22 cellular contexts compared by ENCODE assay signal in genomic region chr7:149778696-149779501, GRCh38. TPM values are rescaled to one million over a fixed set of nuclear protein-coding genes. Genes with fewer than 3 reads are reported as not detected.
DNase-seq lines count a peak whose midpoint lies in the region; ATAC-seq and TF ChIP-seq lines count a peak whose summit lies in the region.
"Had no signal": no experiment of that assay in that cellular context is flagged by ENCODE, and none has a peak within 500 bp of the region (broad histone marks: within the 10 kb centered on the region; RNA-seq: fewer than 3 reads in every experiment).

No MANE protein-coding gene starts in this region.

- TF ChIP-seq CTCF in right atrium auricular region (IDR thresholded peaks at IDR 0.05) (no peak), endothelial cell (IDR thresholded peaks at IDR 0.05; ENCODE audit: unreplicated experiment) (no peak), nephron progenitor cell (IDR thresholded peaks at IDR 0.05) (no peak), upper lobe of right lung (IDR thresholded peaks at IDR 0.05) (no peak)

- no peaks in the 10 kb centered on the region for H3K9me3 Mint-ChIP-seq in endothelial cell (ENCODE audit: unreplicated experiment)
- H3K9me3 Mint-ChIP-seq in nephron progenitor cell: no peaks in the 10 kb centered on the region
- H3K9me3 Mint-ChIP-seq: CD8-positive, alpha-beta T cell had no signal

- no peak overlapping the region for H3K4me3 Mint-ChIP-seq in endothelial cell (ENCODE audit: unreplicated experiment)
- no peak overlapping the region for H3K4me3 Mint-ChIP-seq in nephron progenitor cell
- H3K4me3 Mint-ChIP-seq: CD8-positive, alpha-beta T cell had no signal

- H3K9me3 ChIP-seq in right atrium auricular region (no peaks in the 10 kb centered on the region), upper lobe of right lung (no peaks in the 10 kb centered on the region)
- H3K9me3 ChIP-seq: A549, Caco-2, SJSA1 had no signal

- H3K4me3 ChIP-seq in right atrium auricular region (no peak overlapping the region), upper lobe of right lung (no peak overlapping the region)
- H3K4me3 ChIP-seq: A549, SJSA1 had no signal

- no peaks in the 10 kb centered on the region for H3K27me3 ChIP-seq in right atrium auricular region
- H3K27me3 ChIP-seq in upper lobe of right lung: no peaks in the 10 kb centered on the region

- intact Hi-C loops in left ventricle myocardium superior (cut with micrococcal nuclease): no loop called here
- intact Hi-C loops in upper lobe of right lung (cut with DNase I): no loop called here

- H3K27ac ChIP-seq in right atrium auricular region (no peak overlapping the region), upper lobe of right lung (no peak overlapping the region)
- H3K27ac ChIP-seq: A549, C4-2B, KMS-11, SJSA1 had no signal

- H3K4me1 ChIP-seq in right atrium auricular region (peaks cover 0 to 32% of the 10 kb centered on the region in 2 donors), upper lobe of right lung (peaks cover 10% of the 10 kb centered on the region)
- H3K4me1 ChIP-seq: Caco-2, SJSA1 had no signal

- H3K36me3 ChIP-seq in right atrium auricular region: no peaks in the 10 kb centered on the region
- no peaks in the 10 kb centered on the region for H3K36me3 ChIP-seq in upper lobe of right lung
- H3K36me3 ChIP-seq: SJSA1 had no signal

- ATAC-seq in left ventricle myocardium superior (no peak), upper lobe of right lung (no peak), GM19324 (IDR thresholded peaks at IDR 0.05; ENCODE audit: low FRiP score, unreplicated experiment) (no peak), HG03139 (IDR thresholded peaks at IDR 0.05; ENCODE audit: unreplicated experiment) (no peak)
- ATAC-seq: A549; CD8-positive, alpha-beta T cell; PC-3 had no signal

- H3K36me3 Mint-ChIP-seq in endothelial cell (ENCODE audit: low read depth, unreplicated experiment) (no peaks in the 10 kb centered on the region), nephron progenitor cell (ENCODE audit: low read depth) (no peaks in the 10 kb centered on the region)
- H3K36me3 Mint-ChIP-seq: CD8-positive, alpha-beta T cell had no signal

- H3K27me3 Mint-ChIP-seq in endothelial cell (ENCODE audit: unreplicated experiment) (peaks cover 14% of the 10 kb centered on the region), nephron progenitor cell (ENCODE audit: low read depth, poor library complexity) (peaks cover 20% of the 10 kb centered on the region)

- peak overlapping the region; percentile 64 for H3K27ac Mint-ChIP-seq in endothelial cell (ENCODE audit: unreplicated experiment)
- H3K27ac Mint-ChIP-seq in nephron progenitor cell: peak overlapping the region; percentile 48
- H3K27ac Mint-ChIP-seq: CD8-positive, alpha-beta T cell had no signal

- H3K4me1 Mint-ChIP-seq in endothelial cell (ENCODE audit: unreplicated experiment) (peaks cover 26% of the 10 kb centered on the region), nephron progenitor cell (peaks cover 76% of the 10 kb centered on the region)

- DNase-seq in left ventricle myocardium superior: peak; percentile 18
- no peak for DNase-seq in right atrium auricular region (ENCODE audit: low spot score)
- no peak for DNase-seq in endothelial cell (ENCODE audit: low spot score)
- no peak for DNase-seq in nephron progenitor cell
- peak; percentile 54 for DNase-seq in upper lobe of right lung
- no peak for DNase-seq in NCI-H1417 (lab: John Stamatoyannopoulos, UW)
- DNase-seq: Caco-2; CD8-positive, alpha-beta T cell; MM.1S; NCI-H1694; NCI-H2029 treated with DMSO at 0.1 percent for 48 hours; NCI-H446 treated with DMSO at 0.1 percent for 48 hours; NCI-H526; NCI-H82; NK-92 treated with Interleukin-12 subunit alpha and Interleukin-12 subunit beta, amount 100 ng/mL, for 24 hours; PC-3 had no signal

RNA-seq across cellular contexts. Expression of gene ZNF467, which starts 5.5 kb away (rescaled TPM):
- 7.8 TPM for total RNA-seq in left ventricle myocardium superior
- 10 to 100 TPM in 1 of 2 donors, 1 to 10 TPM in 1; 3.2 to 11.0 TPM for total RNA-seq in right atrium auricular region
- 64.2 TPM for total RNA-seq in endothelial cell (ENCODE audit: unreplicated experiment)
- 35.3 TPM for total RNA-seq in upper lobe of right lung
- total RNA-seq: SJSA1 had no signal

RNA-seq across cellular contexts. Expression of gene ZNF862, which starts 59.3 kb away (rescaled TPM):
- total RNA-seq in left ventricle myocardium superior (9.5 TPM), right atrium auricular region (10 to 100 TPM in 1 of 2 donors, 1 to 10 TPM in 1; 7.0 to 11.0 TPM), endothelial cell (ENCODE audit: unreplicated experiment) (22.6 TPM), upper lobe of right lung (14.6 TPM)

Comparison
In these comparisons a context has a peak if more than half of its experiments do, and no peak if none do; other contexts are left out.
1. DNase-seq: peak in left ventricle myocardium superior (single experiment) and upper lobe of right lung (single experiment); none in right atrium auricular region (single experiment), endothelial cell (single experiment), nephron progenitor cell (single experiment) and NCI-H1417 (0 of 3).